8 cellular contexts compared by ENCODE assay signal in the genomic region with DNA sequence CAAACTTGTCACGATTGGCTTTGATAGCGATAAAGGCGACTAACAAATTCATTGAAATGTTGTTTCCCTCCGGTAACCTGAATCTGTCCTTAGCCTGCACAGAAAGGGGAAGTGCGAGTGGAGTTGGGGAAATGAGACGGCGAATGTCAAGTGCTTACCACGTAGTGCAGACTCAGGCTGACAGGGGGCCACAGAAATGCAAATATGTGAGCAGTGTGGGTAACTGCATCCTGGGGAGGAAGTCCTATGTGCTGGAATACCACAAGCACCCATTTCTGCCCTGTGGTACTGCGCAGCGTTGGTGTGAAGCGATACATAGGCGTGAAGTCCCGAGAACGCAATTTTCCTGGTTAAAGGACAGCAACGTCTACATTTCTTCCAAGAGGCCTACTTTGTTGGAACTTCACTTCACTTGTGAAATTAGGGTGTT. TPM values are rescaled to one million over a fixed set of nuclear protein-coding genes. Genes with fewer than 3 reads are reported as not detected.
DNase-seq lines count a peak whose midpoint lies in the region; ATAC-seq and TF ChIP-seq lines count a peak whose summit lies in the region.

No MANE protein-coding gene starts in this region.

- ATAC-seq in HG02610 (IDR thresholded peaks at IDR 0.05; ENCODE audit: unreplicated experiment) (peak; percentile 70), lung (ENCODE audit: insufficient read depth, low FRiP score) (peak; percentile 56)

- peak overlapping the region; percentile 85 for H3K4me3 ChIP-seq in lung

- no peaks in the 10 kb centered on the region for H3K27me3 ChIP-seq in lung (ENCODE audit: control insufficient read depth, insufficient read depth)

- peak overlapping the region; percentile 93 to 99 for H3K27ac ChIP-seq in lung (ENCODE audit: low read depth in 1 of 2, low read length in 1 of 2)

- no peak for TF ChIP-seq CTCF in lung (IDR thresholded peaks at IDR 0.05; ENCODE audit: control extremely low read depth, extremely low read depth)

- peaks cover 3 to 11% of the 10 kb centered on the region in 2 donors for H3K4me1 ChIP-seq in lung (ENCODE audit: control insufficient read depth in 2 of 2, insufficient read depth in 2 of 2, low read length in 2 of 2)

- DNase-seq in NCI-H2081 (lab: John Stamatoyannopoulos, UW) (peak; percentile 1 to 43), NCI-H2081 treated with DMSO at 0.1 percent for 48 hours (lab: John Stamatoyannopoulos, UW) (no peak), NCI-H2171 treated with DMSO at 0.1 percent for 48 hours (lab: John Stamatoyannopoulos, UW) (peak; percentile 33), lung (ENCODE audit: low spot score) (peak; percentile 69)
- peak; percentile 23 to 24 for DNase-seq in activated CD4-positive, alpha-beta T cell treated with anti-CD3 and anti-CD28 coated beads, Interleukin-2, amount 50 U/mL, for 4 hours
- DNase-seq in effector CD4-positive, alpha-beta T cell, result peak; percentile 44
- peak; percentile 16 for DNase-seq in stimulated activated CD8-positive, alpha-beta memory T cell treated with anti-CD3 and anti-CD28 coated beads, Interleukin-15, amount 100 ng/mL, for 24 hours (ENCODE audit: low read depth)

- peaks cover 5 to 9% of the 10 kb centered on the region in 2 donors for H3K36me3 ChIP-seq in lung (ENCODE audit: control insufficient read depth in 2 of 2, insufficient read depth in 2 of 2, low read length in 2 of 2)

- 0 to 1% methylated on average over 15 of the region's 15 CpGs for WGBS in lung, 2 donors

- H3K9me3 ChIP-seq in lung (ENCODE audit: control insufficient read depth in 2 of 2, insufficient read depth in 1 of 2, low read length in 1 of 2), result no peaks in the 10 kb centered on the region

RNA-seq across cellular contexts. Expression of gene EIF4ENIF1, which starts 0.9 kb away (rescaled TPM):
- 10 to 100 TPM; 14.3 to 25.5 TPM for total RNA-seq in lung
- polyA plus RNA-seq in lung, result 10 to 100 TPM in 1 of 2 donors, 1 to 10 TPM in 1; 9.3 to 12.9 TPM

RNA-seq across cellular contexts. Expression of gene SFI1, which starts 5.8 kb away (rescaled TPM):
- total RNA-seq in lung, result 10 to 100 TPM; 34.2 to 46.0 TPM
- polyA plus RNA-seq in lung, result 10 to 100 TPM; 14.0 to 31.2 TPM
